In genomic region chr20:37236462-37236861, GRCh38 we compare ENCODE assay signal across 24 cellular contexts. TPM values are rescaled to one million over a fixed set of nuclear protein-coding genes. Genes with fewer than 3 reads are reported as not detected.
DNase-seq lines count a peak whose midpoint lies in the region; ATAC-seq and TF ChIP-seq lines count a peak whose summit lies in the region.
"Had no signal": no experiment of that assay in that cellular context is flagged by ENCODE, and none has a peak within 500 bp of the region (broad histone marks: within the 10 kb centered on the region; RNA-seq: fewer than 3 reads in every experiment).

No MANE protein-coding gene starts in this region.

- H3K27me3 Mint-ChIP-seq in CD4-positive, CD25-positive, alpha-beta regulatory T cell = no peaks in the 10 kb centered on the region
- H3K27me3 Mint-ChIP-seq in nephron progenitor cell (ENCODE audit: low read depth, poor library complexity) = no peaks in the 10 kb centered on the region

- intact Hi-C loops in heart right ventricle (cut with DNase I) = no loop called here

- no peak for ATAC-seq in CD4-positive, CD25-positive, alpha-beta regulatory T cell (ENCODE audit: low read depth in 2 of 2)
- ATAC-seq in heart right ventricle = peak in 6 of 8 donors; percentile 70 to 97 (median 90)
- no peak for ATAC-seq in GM21619 (IDR thresholded peaks at IDR 0.05; ENCODE audit: unreplicated experiment)
- ATAC-seq: HCT116, K562 had no signal

- no peaks in the 10 kb centered on the region for H3K9me3 Mint-ChIP-seq in CD4-positive, CD25-positive, alpha-beta regulatory T cell
- no peaks in the 10 kb centered on the region for H3K9me3 Mint-ChIP-seq in nephron progenitor cell
- H3K9me3 Mint-ChIP-seq: CD14-positive monocyte had no signal

- H3K36me3 Mint-ChIP-seq in CD4-positive, CD25-positive, alpha-beta regulatory T cell = peaks cover 63% of the 10 kb centered on the region
- H3K36me3 Mint-ChIP-seq in nephron progenitor cell (ENCODE audit: low read depth) = peaks cover 82% of the 10 kb centered on the region

- TF ChIP-seq CTCF in heart right ventricle (IDR thresholded peaks at IDR 0.05) (no peak), nephron progenitor cell (IDR thresholded peaks at IDR 0.05) (no peak)

- no peaks in the 10 kb centered on the region for H3K4me1 Mint-ChIP-seq in CD4-positive, CD25-positive, alpha-beta regulatory T cell
- peaks cover 8% of the 10 kb centered on the region for H3K4me1 Mint-ChIP-seq in nephron progenitor cell
- H3K4me1 Mint-ChIP-seq: CD14-positive monocyte had no signal

- no peaks in the 10 kb centered on the region for H3K9me3 ChIP-seq in CD4-positive, CD25-positive, alpha-beta regulatory T cell (ENCODE audit: control insufficient read depth in 2 of 2, low read length in 2 of 2)
- H3K9me3 ChIP-seq in heart right ventricle = no peaks in the 10 kb centered on the region

- DNase-seq in CD4-positive, CD25-positive, alpha-beta regulatory T cell = no peak
- peak; percentile 24 for DNase-seq in cerebellar cortex (ENCODE audit: low spot score)
- peak; percentile 37 to 58 for DNase-seq in heart right ventricle
- no peak for DNase-seq in nephron progenitor cell
- no peak for DNase-seq in NCI-H146 (lab: John Stamatoyannopoulos, UW)
- DNase-seq in kidney tubule cell (ENCODE audit: low spot score) = no peak
- no peak for DNase-seq in GF-D8 (lab: John Stamatoyannopoulos, UW)
- DNase-seq: 8988T, COR-L47, DMS 273 treated with DMSO at 0.1 percent for 48 hours, DND-41, GOT3, NCI-H1105 treated with DMSO at 0.1 percent for 48 hours, NCI-H1694 treated with DMSO at 0.1 percent for 48 hours, NCI-H2227 treated with DMSO at 0.1 percent for 48 hours, NCI-H510A treated with DMSO at 0.1 percent for 48 hours, NCI-H774, SHP77 treated with DMSO at 0.1 percent for 48 hours had no signal

- H3K4me1 ChIP-seq in CD4-positive, CD25-positive, alpha-beta regulatory T cell (ENCODE audit: control insufficient read depth, insufficient read depth, low read length, poor library complexity, severe bottlenecking) = no peaks in the 10 kb centered on the region
- H3K4me1 ChIP-seq in heart right ventricle = peaks cover 0 to 39% (median 11%) of the 10 kb centered on the region in 9 donors

- 70 to 72% methylated on average over 4 of the region's 4 CpGs for WGBS in heart right ventricle, 2 donors

- peaks cover 96% of the 10 kb centered on the region for H3K36me3 ChIP-seq in CD4-positive, CD25-positive, alpha-beta regulatory T cell (ENCODE audit: control insufficient read depth, insufficient read depth, low read length)
- peaks cover 0 to 100% (median 77%) of the 10 kb centered on the region in 9 donors for H3K36me3 ChIP-seq in heart right ventricle

- peak overlapping the region in 2 of 3 donors; percentile 55 to 83 for H3K27ac Mint-ChIP-seq in CD4-positive, CD25-positive, alpha-beta regulatory T cell
- H3K27ac Mint-ChIP-seq in nephron progenitor cell = peak overlapping the region; percentile 32

- no peak overlapping the region for H3K4me3 Mint-ChIP-seq in CD4-positive, CD25-positive, alpha-beta regulatory T cell
- no peak overlapping the region for H3K4me3 Mint-ChIP-seq in nephron progenitor cell

- H3K4me3 ChIP-seq in CD4-positive, CD25-positive, alpha-beta regulatory T cell (ENCODE audit: low read depth, low read length) = no peak overlapping the region
- no peak overlapping the region for H3K4me3 ChIP-seq in heart right ventricle
- H3K4me3 ChIP-seq: K562 had no signal

- no peaks in the 10 kb centered on the region for H3K27me3 ChIP-seq in CD4-positive, CD25-positive, alpha-beta regulatory T cell (ENCODE audit: control insufficient read depth, insufficient read depth, low read length)
- no peaks in the 10 kb centered on the region for H3K27me3 ChIP-seq in heart right ventricle

- H3K27ac ChIP-seq in CD4-positive, CD25-positive, alpha-beta regulatory T cell (ENCODE audit: insufficient read depth, low read length, poor library complexity, severe bottlenecking) = no peak overlapping the region
- H3K27ac ChIP-seq in heart right ventricle = peak overlapping the region in 7 of 10 donors; percentile 21 to 67 (median 43)

RNA-seq across cellular contexts. Expression of gene GHRH, which starts 25.2 kb away (rescaled TPM):
- not detected for total RNA-seq in CD4-positive, CD25-positive, alpha-beta regulatory T cell
- not detected for polyA plus RNA-seq in CD4-positive, CD25-positive, alpha-beta regulatory T cell
- 1 to 10 TPM in 1 of 10 donors, under 1 TPM in 1, not detected in 8; 0.85 to 2.5 TPM for total RNA-seq in heart right ventricle
- 1 to 10 TPM in 1 of 2 donors, not detected in 1; 1.8 TPM for polyA plus RNA-seq in heart right ventricle
- total RNA-seq: K562, OCI-LY7 had no signal
- polyA plus RNA-seq: AG04450, CD14-positive monocyte, K562 had no signal

RNA-seq across cellular contexts. Expression of gene MANBAL, which starts 53.0 kb away (rescaled TPM):
- 6.1 TPM for total RNA-seq in CD4-positive, CD25-positive, alpha-beta regulatory T cell
- polyA plus RNA-seq in CD4-positive, CD25-positive, alpha-beta regulatory T cell = 10 to 100 TPM; 20.0 to 32.4 (median 28.2) TPM
- total RNA-seq in heart right ventricle = 10 to 100 TPM; 17.8 to 24.9 (median 20.4) TPM
- 10 to 100 TPM; 18.4 to 52.3 TPM for polyA plus RNA-seq in heart right ventricle

RNA-seq across cellular contexts. Expression of gene MROH8, which starts 57.1 kb away (rescaled TPM):
- 0.81 TPM for total RNA-seq in CD4-positive, CD25-positive, alpha-beta regulatory T cell
- 1 to 10 TPM in 1 of 4 donors, under 1 TPM in 2, not detected in 1; 0.73 to 1.4 (median 0.88) TPM for polyA plus RNA-seq in CD4-positive, CD25-positive, alpha-beta regulatory T cell
- 1 to 10 TPM; 5.1 to 10.0 (median 6.5) TPM for total RNA-seq in heart right ventricle
- polyA plus RNA-seq in heart right ventricle = 1 to 10 TPM; 1.8 to 5.9 TPM

RNA-seq across cellular contexts. Expression of gene RPN2, which starts 57.3 kb away (rescaled TPM):
- 101 TPM for total RNA-seq in CD4-positive, CD25-positive, alpha-beta regulatory T cell
- 100 to 1,000 TPM; 227 to 259 (median 243) TPM for polyA plus RNA-seq in CD4-positive, CD25-positive, alpha-beta regulatory T cell
- total RNA-seq in heart right ventricle = 100 to 1,000 TPM in 4 of 10 donors, 10 to 100 TPM in 6; 75.4 to 163 (median 95.2) TPM
- polyA plus RNA-seq in heart right ventricle = 100 to 1,000 TPM in 1 of 2 donors, 10 to 100 TPM in 1; 30.9 to 166 TPM

Comparison
In these comparisons a context has a peak if more than half of its experiments do, and no peak if none do; other contexts are left out.
1. ATAC-seq: peak in heart right ventricle (6 of 8); none in CD4-positive, CD25-positive, alpha-beta regulatory T cell (0 of 2) and GM21619 (single experiment).
2. DNase-seq: peak in cerebellar cortex (single experiment) and heart right ventricle (2 of 2); none in CD4-positive, CD25-positive, alpha-beta regulatory T cell (0 of 3), nephron progenitor cell (single experiment), NCI-H146 (single experiment), kidney tubule cell (single experiment) and GF-D8 (single experiment).